Comparison of ENCODE assay signal across 17 cellular contexts in genomic region chr11:130554241-130555055, GRCh38.
"Had no signal": no experiment of that assay in that cellular context is flagged by ENCODE, and none has a peak within 500 bp of the region (broad histone marks: within the 10 kb centered on the region; RNA-seq: fewer than 3 reads in every experiment).

No MANE protein-coding gene starts in this region.

- H3K9me3 ChIP-seq: lower lobe of right lung, ovary, uterus had no signal

- H3K4me3 Mint-ChIP-seq: activated CD4-positive, alpha-beta memory T cell treated with anti-CD3 and anti-CD28 coated beads, Interleukin-2, amount 10 ng/mL, durations not matched to agents 7 days and 5 days; activated naive CD8-positive, alpha-beta T cell; activated T-cell treated with anti-CD3 and anti-CD28 coated beads, Interleukin-2, amount 50 U/mL, for 24 hours; dendritic cell treated with granulocyte-macrophage colony-stimulating factor and Interleukin-4, amounts not matched to agents 40 ng/mL and 50 ng/mL, for 4 days; effector memory CD8-positive, alpha-beta T cell; neural crest cell; T-helper 1 cell treated with Interleukin-12 subunit alpha and Interleukin-12 subunit beta and Interleukin-4 antibody, amounts not matched to agents 30 μg/mL and 1 μg/mL, for 36 hours had no signal

- H3K4me1 ChIP-seq: uterus had no signal

- H3K27ac Mint-ChIP-seq: activated CD4-positive, alpha-beta memory T cell treated with anti-CD3 and anti-CD28 coated beads, Interleukin-2, amount 10 ng/mL, durations not matched to agents 7 days and 5 days; activated naive CD8-positive, alpha-beta T cell; activated T-cell treated with anti-CD3 and anti-CD28 coated beads, Interleukin-2, amount 50 U/mL, for 24 hours; dendritic cell treated with granulocyte-macrophage colony-stimulating factor and Interleukin-4, amounts not matched to agents 40 ng/mL and 50 ng/mL, for 4 days; effector memory CD8-positive, alpha-beta T cell; T-helper 1 cell treated with Interleukin-12 subunit alpha and Interleukin-12 subunit beta and Interleukin-4 antibody, amounts not matched to agents 30 μg/mL and 1 μg/mL, for 36 hours had no signal

- H3K4me1 Mint-ChIP-seq: activated CD4-positive, alpha-beta memory T cell treated with anti-CD3 and anti-CD28 coated beads, Interleukin-2, amount 10 ng/mL, durations not matched to agents 7 days and 5 days; neural crest cell had no signal

- H3K36me3 Mint-ChIP-seq: activated naive CD8-positive, alpha-beta T cell had no signal

- H3K27ac ChIP-seq: brain microvascular endothelial cell, lower lobe of right lung, ovary had no signal

- H3K36me3 ChIP-seq: brain microvascular endothelial cell, lower lobe of right lung, ovary, uterus had no signal

- H3K27me3 ChIP-seq: brain microvascular endothelial cell, ovary, uterus had no signal

- H3K9me3 Mint-ChIP-seq: activated CD4-positive, alpha-beta memory T cell treated with anti-CD3 and anti-CD28 coated beads, Interleukin-2, amount 10 ng/mL, durations not matched to agents 7 days and 5 days; activated T-cell treated with anti-CD3 and anti-CD28 coated beads, Interleukin-2, amount 50 U/mL, for 24 hours; dendritic cell treated with granulocyte-macrophage colony-stimulating factor and Interleukin-4, amounts not matched to agents 40 ng/mL and 50 ng/mL, for 4 days; effector memory CD8-positive, alpha-beta T cell; neural crest cell had no signal

- DNase-seq: activated CD4-positive, alpha-beta memory T cell treated with anti-CD3 and anti-CD28 coated beads, Interleukin-2, amount 10 ng/mL, durations not matched to agents 7 days and 5 days; activated CD4-positive, alpha-beta T cell treated with anti-CD3 and anti-CD28 coated beads for 4 hours; activated gamma-delta T cell; activated T-cell treated with anti-CD3 and anti-CD28 coated beads, Interleukin-2, amount 50 U/mL, for 24 hours; amygdala; brain microvascular endothelial cell; cerebellar nuclear complex; effector memory CD8-positive, alpha-beta T cell; foreskin melanocyte; lower lobe of right lung; midbrain; ovary; uterus had no signal

- H3K4me3 ChIP-seq: lower lobe of right lung, ovary, uterus had no signal

- ATAC-seq: effector memory CD8-positive, alpha-beta T cell had no signal
